Comparison of ENCODE assay signal across 20 cellular contexts in genomic region chr12:34210183-34210582, GRCh38.
DNase-seq lines count a peak whose midpoint lies in the region; ATAC-seq and TF ChIP-seq lines count a peak whose summit lies in the region.
"Had no signal": no experiment of that assay in that cellular context is flagged by ENCODE, and none has a peak within 500 bp of the region (broad histone marks: within the 10 kb centered on the region; RNA-seq: fewer than 3 reads in every experiment).

No MANE protein-coding gene starts in this region.

- no peaks in the 10 kb centered on the region for H3K27me3 Mint-ChIP-seq in osteocyte (ENCODE audit: unreplicated experiment)
- H3K27me3 Mint-ChIP-seq: B cell; CD4-positive, alpha-beta T cell had no signal

- ATAC-seq in SK-N-SH treated with all-trans-retinoic acid at 6 μM for 48 hours, result no peak
- no peak for ATAC-seq in GM19397 (IDR thresholded peaks at IDR 0.05; ENCODE audit: unreplicated experiment)
- ATAC-seq: A549; CD8-positive, alpha-beta T cell had no signal

- H3K4me1 ChIP-seq in SK-N-SH (ENCODE audit: control insufficient read depth in 1 of 2, insufficient read depth in 2 of 2, low read depth in 1 of 2, low read length in 1 of 2) (no peaks in the 10 kb centered on the region), PC-9 (replicated peaks; ENCODE audit: insufficient read depth) (no peaks in the 10 kb centered on the region), esophagus muscularis mucosa (no peaks in the 10 kb centered on the region)
- H3K4me1 ChIP-seq: A549, Caco-2 had no signal

- peaks cover 16% of the 10 kb centered on the region for H3K9me3 Mint-ChIP-seq in osteocyte (ENCODE audit: unreplicated experiment)
- H3K9me3 Mint-ChIP-seq: CD4-positive, alpha-beta T cell; CD8-positive, alpha-beta T cell had no signal

- TF ChIP-seq CTCF in SK-N-SH (IDR thresholded peaks at IDR 0.05) (no peak), PC-9 (conservative IDR thresholded peaks at IDR 0.05) (no peak), esophagus muscularis mucosa (IDR thresholded peaks at IDR 0.05) (no peak), osteocyte (IDR thresholded peaks at IDR 0.05) (no peak)

- BruUV-seq in PC-9 (replicated peaks; lab: Mats Ljungman, UMichigan), result no TSS peak

- H3K4me3 Mint-ChIP-seq in osteocyte (ENCODE audit: unreplicated experiment), result no peak overlapping the region
- H3K4me3 Mint-ChIP-seq: B cell; CD4-positive, alpha-beta T cell; CD8-positive, alpha-beta T cell had no signal

- TF ChIP-seq RAD21 in SK-N-SH (IDR thresholded peaks at IDR 0.05; ENCODE audit: low read length), result no peak

- intact Hi-C loops in PC-9 (cut with micrococcal nuclease; ENCODE audit: unreplicated experiment), result no loop called here
- intact Hi-C loops in esophagus muscularis mucosa (cut with DNase I), result no loop called here

- H2AFZ ChIP-seq in SK-N-SH (ENCODE audit: low read depth) (no peak overlapping the region), PC-9 (0 out of 2 replicates have a peak overlapping the region, but pooled peaks have one; percentile 28)

- H3K27ac ChIP-seq in SK-N-SH (ENCODE audit: low read depth in 2 of 2, low read length in 1 of 2) (no peak overlapping the region), PC-9 (no peak overlapping the region), esophagus muscularis mucosa (replicated peaks in 1 of 4) (no peak overlapping the region)
- H3K27ac ChIP-seq: 22Rv1; A549; BLaER1 treated with 17β-estradiol and CSF1 and Interleukin-3, amounts not matched to agents 10 nM and 100 nM; C4-2B had no signal

- H3K36me3 Mint-ChIP-seq in osteocyte (ENCODE audit: unreplicated experiment), result no peaks in the 10 kb centered on the region
- H3K36me3 Mint-ChIP-seq: CD8-positive, alpha-beta T cell had no signal

- no peak for TF ChIP-seq POLR2A in esophagus muscularis mucosa (IDR thresholded peaks at IDR 0.05; ENCODE audit: low read depth)

- no peak overlapping the region for H3K9ac ChIP-seq in SK-N-SH
- H3K9ac ChIP-seq: BLaER1 treated with 17β-estradiol and CSF1 and Interleukin-3, amounts not matched to agents 10 nM and 100 nM had no signal

- H3K4me2 ChIP-seq in SK-N-SH (no peak overlapping the region), PC-9 (no peak overlapping the region)
- H3K4me2 ChIP-seq: A549; BLaER1 treated with 17β-estradiol and CSF1 and Interleukin-3, amounts not matched to agents 10 nM and 100 nM had no signal

- no peak for TF ChIP-seq EP300 in SK-N-SH (IDR thresholded peaks at IDR 0.05; ENCODE audit: borderline replicate concordance in 1 of 2, low read depth in 1 of 2, low read length in 1 of 2)
- no peak for TF ChIP-seq EP300 in esophagus muscularis mucosa (IDR thresholded peaks at IDR 0.05)

- H3K4me3 ChIP-seq in SK-N-SH (ENCODE audit: low read depth in 2 of 2, low read length in 1 of 2) (no peak overlapping the region), PC-9 (no peak overlapping the region), esophagus muscularis mucosa (no peak overlapping the region)
- H3K4me3 ChIP-seq: A549; BLaER1 treated with 17β-estradiol and CSF1 and Interleukin-3, amounts not matched to agents 10 nM and 100 nM had no signal

- CTCF ChIA-PET in SK-N-SH (lab: Yijun Ruan, JAX) (no interaction called here), PC-9 (lab: Charles Lee) (no interaction called here)

- H3K36me3 ChIP-seq in SK-N-SH (replicated peaks in 1 of 2; ENCODE audit: control insufficient read depth in 1 of 2, insufficient read depth in 2 of 2, low read length in 1 of 2) (no peaks in the 10 kb centered on the region), PC-9 (ENCODE audit: low read depth) (no peaks in the 10 kb centered on the region), esophagus muscularis mucosa (no peaks in the 10 kb centered on the region)
- H3K36me3 ChIP-seq: BLaER1 treated with 17β-estradiol and CSF1 and Interleukin-3, amounts not matched to agents 10 nM and 100 nM had no signal

- H3K9me3 ChIP-seq in SK-N-SH, result no peaks in the 10 kb centered on the region
- no peaks in the 10 kb centered on the region for H3K9me3 ChIP-seq in PC-9 (ENCODE audit: insufficient read depth, low read depth)
- H3K9me3 ChIP-seq in esophagus muscularis mucosa, result peaks cover 0 to 3% (median 0%) of the 10 kb centered on the region in 4 donors
- H3K9me3 ChIP-seq: A549; BLaER1 treated with 17β-estradiol and CSF1 and Interleukin-3, amounts not matched to agents 10 nM and 100 nM had no signal

- H3F3A ChIP-seq in SK-N-SH (replicated peaks; ENCODE audit: insufficient read depth) (no peaks in the 10 kb centered on the region), PC-9 (ENCODE audit: insufficient read depth, low read depth) (no peaks in the 10 kb centered on the region)

- POLR2A ChIA-PET in SK-N-SH (lab: Yijun Ruan, JAX), result no interaction called here
- POLR2A ChIA-PET in PC-9 (lab: Charles Lee; ENCODE audit: unreplicated experiment), result no interaction called here

- no peaks in the 10 kb centered on the region for H3K4me1 Mint-ChIP-seq in osteocyte (ENCODE audit: unreplicated experiment)

- no peak overlapping the region for H3K27ac Mint-ChIP-seq in osteocyte (ENCODE audit: unreplicated experiment)
- H3K27ac Mint-ChIP-seq: B cell; CD4-positive, alpha-beta T cell; CD8-positive, alpha-beta T cell had no signal

- H3K79me2 ChIP-seq in SK-N-SH (ENCODE audit: insufficient read depth) (no peaks in the 10 kb centered on the region), PC-9 (ENCODE audit: low read depth) (no peaks in the 10 kb centered on the region)

- no peaks in the 10 kb centered on the region for H4K20me1 ChIP-seq in SK-N-SH (ENCODE audit: insufficient read depth)
- no peaks in the 10 kb centered on the region for H4K20me1 ChIP-seq in PC-9 (ENCODE audit: insufficient read depth)
- H4K20me1 ChIP-seq: BLaER1 treated with 17β-estradiol and CSF1 and Interleukin-3, amounts not matched to agents 10 nM and 100 nM had no signal

- H3K27me3 ChIP-seq in SK-N-SH (ENCODE audit: insufficient read depth), result no peaks in the 10 kb centered on the region; the same call in 1 of the 2 replicates
- H3K27me3 ChIP-seq in PC-9 (ENCODE audit: insufficient read depth, low read depth), result peaks cover 28% of the 10 kb centered on the region
- H3K27me3 ChIP-seq in esophagus muscularis mucosa, result peaks cover 0 to 9% (median 0%) of the 10 kb centered on the region in 4 donors
- H3K27me3 ChIP-seq: BLaER1 treated with 17β-estradiol and CSF1 and Interleukin-3, amounts not matched to agents 10 nM and 100 nM had no signal

- H3K9me2 ChIP-seq in SK-N-SH, result no peaks in the 10 kb centered on the region
- no peaks in the 10 kb centered on the region for H3K9me2 ChIP-seq in PC-9 (ENCODE audit: insufficient read depth)

- WGBS in SK-N-SH (ENCODE audit: low lambda C conversion rate), result 26% methylated on average over 13 of the region's 14 CpGs
- 76% methylated on average over 14 of the region's 14 CpGs for WGBS in esophagus muscularis mucosa

- peak; percentile 9 for DNase-seq in SK-N-SH
- DNase-seq in PC-9, result no peak
- DNase-seq in esophagus muscularis mucosa (ENCODE audit: extremely low spot score), result peak; percentile 86
- peak; percentile 53 for DNase-seq in osteocyte (ENCODE audit: extremely low spot score, unreplicated experiment)
- DNase-seq in activated CD8-positive, alpha-beta memory T cell treated with anti-CD3 and anti-CD28 coated beads for 24 hours, result no peak
- DNase-seq in NCI-H2081 treated with DMSO at 0.1 percent for 48 hours (lab: John Stamatoyannopoulos, UW), result no peak
- DNase-seq: AML-193; Caco-2; Calu3; CD4-positive, alpha-beta T cell; CD8-positive, alpha-beta T cell; DMS79 treated with DMSO at 0.1 percent for 48 hours; GF-D8 had no signal

TF ChIP-seq in SK-N-SH, 30 proteins besides CTCF, POLR2A, EP300 and RAD21:
- TF ChIP-seq NRF1 (IDR thresholded peaks at IDR 0.05; ENCODE audit: low read depth, low read length) (no peak), TCF12 (IDR thresholded peaks at IDR 0.05) (no peak), FOXM1 (IDR thresholded peaks at IDR 0.05; ENCODE audit: low read depth) (no peak)

TF ChIP-seq in SK-N-SH treated with all-trans-retinoic acid at 6 μM for 48 hours, 23 proteins besides CTCF, POLR2A, EP300 and RAD21:
- TF ChIP-seq OSR1 (CRISPR knock-in tag; IDR thresholded peaks at IDR 0.05) (no peak), GLIS3 (CRISPR knock-in tag; IDR thresholded peaks at IDR 0.05) (no peak), ESRRG (CRISPR knock-in tag; IDR thresholded peaks at IDR 0.05) (no peak), RARB (CRISPR knock-in tag; IDR thresholded peaks at IDR 0.05) (no peak)

Comparison
In these comparisons a context has a peak if more than half of its experiments do, and no peak if none do; other contexts are left out.
1. DNase-seq: peak in SK-N-SH (single experiment), esophagus muscularis mucosa (single experiment) and osteocyte (single experiment); none in PC-9 (0 of 2), activated CD8-positive, alpha-beta memory T cell treated with anti-CD3 and anti-CD28 coated beads for 24 hours (single experiment) and NCI-H2081 treated with DMSO at 0.1 percent for 48 hours (single experiment).